ENCODE assay signal across 20 cellular contexts in genomic region chr19:58364127-58364526, GRCh38. TPM values are rescaled to one million over a fixed set of nuclear protein-coding genes. Genes with fewer than 3 reads are reported as not detected.
DNase-seq lines count a peak whose midpoint lies in the region; ATAC-seq, FAIRE-seq and TF ChIP-seq lines count a peak whose summit lies in the region.
"Had no signal": no experiment of that assay in that cellular context is flagged by ENCODE, and none has a peak within 500 bp of the region (broad histone marks: within the 10 kb centered on the region; RNA-seq: fewer than 3 reads in every experiment).

No MANE protein-coding gene starts in this region.

- no peak for DNase-seq in HTR-8/SVneo (ENCODE audit: insufficient read length, low spot score)
- peak; percentile 92 for DNase-seq in NOMO-1 treated with DMSO at 0.1 percent for 48 hours (lab: John Stamatoyannopoulos, UW; ENCODE audit: unreplicated experiment)
- DNase-seq in activated B cell treated with CpG ODN at 0.5 μM for 24 hours = no peak
- DNase-seq in NCI-H1092 (lab: John Stamatoyannopoulos, UW) = no peak
- no peak for DNase-seq in stimulated activated CD4-positive, alpha-beta T cell treated with anti-CD3 and anti-CD28 coated beads, Interleukin-4, amount 100 ng/mL, for 24 hours
- no peak for DNase-seq in progenitor cell of endocrine pancreas (ENCODE audit: low spot score, unreplicated experiment)
- no peak for DNase-seq in GM23338 (ENCODE audit: low spot score)
- DNase-seq: activated CD8-positive, alpha-beta T cell treated with anti-CD3 and anti-CD28 coated beads, Interleukin-2, amount 10 ng/mL, durations not matched to agents 7 days and 5 days; activated T-cell treated with anti-CD3 and anti-CD28 coated beads, Interleukin-2, amount 50 U/mL, for 72 hours; C1 segment of cervical spinal cord; esophagus squamous epithelium; mammary epithelial cell; NCI-H2029; SJCRH30; stimulated activated naive CD4-positive, alpha-beta T cell treated with Interleukin-2 at 50 U/mL for 16 hours; trophoblast cell had no signal

- no peaks in the 10 kb centered on the region for H4K20me1 ChIP-seq in GM23338 (replicated peaks; ENCODE audit: insufficient read depth)

- H3K4me1 Mint-ChIP-seq in activated B cell treated with CpG ODN at 0.5 μM for 24 hours (peaks cover 19% of the 10 kb centered on the region), progenitor cell of endocrine pancreas (ENCODE audit: low read depth) (peaks cover 6% of the 10 kb centered on the region), GM23338 (no peaks in the 10 kb centered on the region; the same call in 2 of the 3 replicates)

- intact Hi-C loops in activated B cell treated with CpG ODN at 0.5 μM for 24 hours (cut with micrococcal nuclease) = no loop called here

- H3K27ac ChIP-seq in neutrophil (peak overlapping the region; percentile 56), GM23338 (ENCODE audit: low read depth) (no peak overlapping the region)
- H3K27ac ChIP-seq: esophagus squamous epithelium, SJCRH30 had no signal

- no peaks in the 10 kb centered on the region for H3K27me3 ChIP-seq in neutrophil
- no peaks in the 10 kb centered on the region for H3K27me3 ChIP-seq in GM23338 (ENCODE audit: insufficient read depth)
- H3K27me3 ChIP-seq: esophagus squamous epithelium, SJCRH30 had no signal

- ATAC-seq in activated B cell treated with CpG ODN at 0.5 μM for 24 hours (ENCODE audit: low read depth) (no peak), GM23338 (no peak)
- ATAC-seq: activated CD8-positive, alpha-beta T cell treated with anti-CD3 and anti-CD28 coated beads, Interleukin-2, amount 10 ng/mL, durations not matched to agents 7 days and 5 days; activated T-cell treated with anti-CD3 and anti-CD28 coated beads, Interleukin-2, amount 50 U/mL, for 72 hours; HCT116 had no signal

- H3K9me2 ChIP-seq in GM23338 (ENCODE audit: insufficient read depth) = no peaks in the 10 kb centered on the region

- H3K27ac Mint-ChIP-seq in activated B cell treated with CpG ODN at 0.5 μM for 24 hours = peak overlapping the region; percentile 70
- no peak overlapping the region for H3K27ac Mint-ChIP-seq in progenitor cell of endocrine pancreas
- no peak overlapping the region for H3K27ac Mint-ChIP-seq in GM23338
- H3K27ac Mint-ChIP-seq: activated CD8-positive, alpha-beta T cell treated with anti-CD3 and anti-CD28 coated beads, Interleukin-2, amount 10 ng/mL, durations not matched to agents 7 days and 5 days; activated T-cell treated with anti-CD3 and anti-CD28 coated beads, Interleukin-2, amount 50 U/mL, for 72 hours had no signal

- no peaks in the 10 kb centered on the region for H3K36me3 ChIP-seq in neutrophil
- H3K36me3 ChIP-seq in GM23338 (ENCODE audit: insufficient read depth) = no peaks in the 10 kb centered on the region
- H3K36me3 ChIP-seq: SJCRH30 had no signal

- H3K4me3 Mint-ChIP-seq in activated B cell treated with CpG ODN at 0.5 μM for 24 hours = peak overlapping the region; percentile 57
- H3K4me3 Mint-ChIP-seq in progenitor cell of endocrine pancreas (ENCODE audit: low read depth) = no peak overlapping the region
- no peak overlapping the region for H3K4me3 Mint-ChIP-seq in GM23338

- H3F3A ChIP-seq in GM23338 (replicated peaks; ENCODE audit: low read depth) = peaks cover 4% of the 10 kb centered on the region; the same call in 1 of the 2 replicates

- FAIRE-seq in HTR-8/SVneo (lab: Jason Lieb, UNC) = peak; percentile 33
- FAIRE-seq: islet of Langerhans had no signal

- no peaks in the 10 kb centered on the region for H3K9me3 Mint-ChIP-seq in activated B cell treated with CpG ODN at 0.5 μM for 24 hours
- H3K9me3 Mint-ChIP-seq in progenitor cell of endocrine pancreas (ENCODE audit: low read depth) = no peaks in the 10 kb centered on the region
- H3K9me3 Mint-ChIP-seq in GM23338 = peaks cover 3% of the 10 kb centered on the region; the same call in 1 of the 3 replicates
- H3K9me3 Mint-ChIP-seq: activated T-cell treated with anti-CD3 and anti-CD28 coated beads, Interleukin-2, amount 50 U/mL, for 72 hours had no signal

- H3K36me3 Mint-ChIP-seq in activated B cell treated with CpG ODN at 0.5 μM for 24 hours (ENCODE audit: low read depth) (peaks cover 5% of the 10 kb centered on the region), progenitor cell of endocrine pancreas (ENCODE audit: insufficient read depth) (peaks cover 3% of the 10 kb centered on the region), GM23338 (ENCODE audit: low read depth) (peaks cover 3% of the 10 kb centered on the region; the same call in 1 of the 3 replicates)

- TF ChIP-seq CTCF in activated B cell treated with CpG ODN at 0.5 μM for 24 hours (IDR thresholded peaks at IDR 0.05) (no peak), neutrophil (IDR thresholded peaks at IDR 0.05) (no peak), progenitor cell of endocrine pancreas (IDR thresholded peaks at IDR 0.05; ENCODE audit: unreplicated experiment) (no peak), GM23338 (conservative IDR thresholded peaks at IDR 0.05; ENCODE audit: low read depth in 2 of 2) (no peak)

- H3K4me3 ChIP-seq in neutrophil (ENCODE audit: low read depth in 1 of 2, low read length in 1 of 2) (no peak overlapping the region), GM23338 (no peak overlapping the region)
- H3K4me3 ChIP-seq: esophagus squamous epithelium, SJCRH30 had no signal

- H3K9me3 ChIP-seq in neutrophil = no peaks in the 10 kb centered on the region
- H3K9me3 ChIP-seq: esophagus squamous epithelium, SJCRH30 had no signal

- POLR2A ChIA-PET in activated B cell treated with CpG ODN at 0.5 μM for 24 hours (lab: Charles Lee) = interaction anchor here (0.8 to 3.4 kb wide), 9 partner anchors 10 to 212 kb away, joined by 3 to 90 read pairs (median 14); partner anchors contain the start of genes RPS5, TRIM28, ZNF132 and ZNF837

- H3K27me3 Mint-ChIP-seq in activated B cell treated with CpG ODN at 0.5 μM for 24 hours (peaks cover 2% of the 10 kb centered on the region), progenitor cell of endocrine pancreas (no peaks in the 10 kb centered on the region), GM23338 (ENCODE audit: insufficient read depth, low read depth, poor library complexity) (peaks cover 6% of the 10 kb centered on the region)

- no peak overlapping the region for H3K4me2 ChIP-seq in GM23338

- no peak overlapping the region for H2AFZ ChIP-seq in GM23338

- no peaks in the 10 kb centered on the region for H3K79me2 ChIP-seq in GM23338 (replicated peaks; ENCODE audit: insufficient read depth)

- H3K4me1 ChIP-seq in neutrophil (ENCODE audit: control insufficient read depth in 1 of 2, insufficient read depth in 1 of 2, low read depth in 1 of 2, low read length in 1 of 2) = peaks cover 21 to 24% of the 10 kb centered on the region in 2 experiments
- no peaks in the 10 kb centered on the region for H3K4me1 ChIP-seq in GM23338 (ENCODE audit: insufficient read depth)
- H3K4me1 ChIP-seq: SJCRH30 had no signal

- CTCF ChIA-PET in activated B cell treated with CpG ODN at 0.5 μM for 24 hours (lab: Charles Lee) = interaction anchor here (0.9 to 1.1 kb wide), 2 partner anchors 15 to 156 kb away, joined by 3 read pairs; partner anchors contain the start of gene ZBTB45

TF ChIP-seq in GM23338, 12 proteins besides CTCF, POLR2A, EP300 and RAD21 (continues in another document):
- no peak for TF ChIP-seq EZH2phosphoT487 (IDR thresholded peaks at IDR 0.05; ENCODE audit: unreplicated experiment)
- no peak for TF ChIP-seq NANOG (IDR thresholded peaks at IDR 0.05; ENCODE audit: borderline replicate concordance)
- TF ChIP-seq EZH2 (IDR thresholded peaks at IDR 0.05; ENCODE audit: low read depth, unreplicated experiment) = no peak
- TF ChIP-seq CREB1 (CRISPR knock-in tag; IDR thresholded peaks at IDR 0.05; ENCODE audit: low read depth) = no peak
- TF ChIP-seq POLR2AphosphoS5 (IDR thresholded peaks at IDR 0.05; ENCODE audit: low read depth) = no peak
- TF ChIP-seq ETS1 (IDR thresholded peaks at IDR 0.05) = no peak
- no peak for TF ChIP-seq ZNF331 (CRISPR knock-in tag; IDR thresholded peaks at IDR 0.05; ENCODE audit: low read depth)
- no peak for TF ChIP-seq ZNF114 (CRISPR knock-in tag; IDR thresholded peaks at IDR 0.05)

RNA-seq across cellular contexts. Expression of gene ZNF497, which starts 1.6 kb away (rescaled TPM):
- total RNA-seq in activated B cell treated with CpG ODN at 0.5 μM for 24 hours = 1.7 and 2.1 TPM in 2 replicates
- 11.7 and 13.4 TPM in 2 replicates for total RNA-seq in progenitor cell of endocrine pancreas
- 1.0 and 2.0 TPM in 2 replicates for total RNA-seq in GM23338 (2014; rRNA removed; shearing (Covaris generic))
- polyA plus RNA-seq in GM23338 (2016; fragmentation: Nextera tagmentation; extraction: Ambion mirVana) = 0.44 and 0.61 TPM in 2 replicates

RNA-seq across cellular contexts. Expression of gene A1BG, which starts 10.8 kb away (rescaled TPM):
- total RNA-seq in activated B cell treated with CpG ODN at 0.5 μM for 24 hours = 21.8 and 26.8 TPM in 2 replicates
- 3.9 and 4.6 TPM in 2 replicates for total RNA-seq in progenitor cell of endocrine pancreas
- 6.5 and 17.7 TPM in 2 replicates for total RNA-seq in GM23338 (2014; rRNA removed; shearing (Covaris generic))
- polyA plus RNA-seq in GM23338 (2016; fragmentation: Nextera tagmentation; extraction: Ambion mirVana) = 43.5 and 50.5 TPM in 2 replicates

RNA-seq across cellular contexts. Expression of gene ZNF837, which starts 16.7 kb away (rescaled TPM):
- total RNA-seq in activated B cell treated with CpG ODN at 0.5 μM for 24 hours (3.1 and 3.5 TPM in 2 replicates), progenitor cell of endocrine pancreas (5.4 and 6.1 TPM in 2 replicates)
- total RNA-seq in GM23338 (2014; rRNA removed; shearing (Covaris generic)) = 11.0 and 11.3 TPM in 2 replicates
- 2.2 and 3.1 TPM in 2 replicates for polyA plus RNA-seq in GM23338 (2016; fragmentation: Nextera tagmentation; extraction: Ambion mirVana)

RNA-seq across cellular contexts. Expression of gene RPS5, which starts 22.9 kb away (rescaled TPM):
- 1,982 and 2,193 TPM in 2 replicates for total RNA-seq in activated B cell treated with CpG ODN at 0.5 μM for 24 hours
- 1,006 and 1,040 TPM in 2 replicates for total RNA-seq in progenitor cell of endocrine pancreas
- 2,020 and 2,111 TPM in 2 replicates for total RNA-seq in GM23338 (2014; rRNA removed; shearing (Covaris generic))
- 734 and 753 TPM in 2 replicates for polyA plus RNA-seq in GM23338 (2016; fragmentation: Nextera tagmentation; extraction: Ambion mirVana)

RNA-seq across cellular contexts. Expression of gene RNF225, which starts 31.3 kb away (rescaled TPM):
- total RNA-seq in activated B cell treated with CpG ODN at 0.5 μM for 24 hours (0.44 TPM in 1 of 2 replicates, not detected in the other), progenitor cell of endocrine pancreas (0.42 TPM in 1 of 2 replicates, not detected in the other)
- total RNA-seq in GM23338 (2014; rRNA removed; shearing (Covaris generic)) = 0.87 TPM in 1 of 2 replicates, not detected in the other
- not detected in 2 replicates for polyA plus RNA-seq in GM23338 (2016; fragmentation: Nextera tagmentation; extraction: Ambion mirVana)
- total RNA-seq: NCI-H460 had no signal
- polyA plus RNA-seq: mammary epithelial cell had no signal
